In genomic region chr20:5919634-5920544, GRCh38 we compare ENCODE assay signal across 15 cellular contexts. TPM values are rescaled to one million over a fixed set of nuclear protein-coding genes. Genes with fewer than 3 reads are reported as not detected.
DNase-seq lines count a peak whose midpoint lies in the region; ATAC-seq, FAIRE-seq and TF ChIP-seq lines count a peak whose summit lies in the region.
"Had no signal": no experiment of that assay in that cellular context is flagged by ENCODE, and none has a peak within 500 bp of the region (broad histone marks: within the 10 kb centered on the region; RNA-seq: fewer than 3 reads in every experiment).

No MANE protein-coding gene starts in this region.

- H3K4me3 Mint-ChIP-seq in activated CD4-positive, alpha-beta T cell treated with anti-CD3 and anti-CD28 coated beads for 36 hours: no peak overlapping the region
- H3K4me3 Mint-ChIP-seq in astrocyte (ENCODE audit: unreplicated experiment): no peak overlapping the region

- no peaks in the 10 kb centered on the region for H3K36me3 ChIP-seq in astrocyte (ENCODE audit: insufficient read depth, low read length)
- H3K36me3 ChIP-seq: ascending aorta, prostate gland, tibial nerve had no signal

- no peaks in the 10 kb centered on the region for H3K9me3 ChIP-seq in astrocyte (ENCODE audit: insufficient read depth, low read depth, low read length)
- H3K9me3 ChIP-seq: ascending aorta, prostate gland, tibial nerve had no signal

- POLR2A ChIA-PET in activated CD4-positive, alpha-beta T cell treated with anti-CD3 and anti-CD28 coated beads for 36 hours (lab: Charles Lee): interaction anchor here (1.8 kb wide), 1 partner anchor 27 kb away, joined by 7 read pairs; no protein-coding TSS in a partner anchor

- H3K4me3 ChIP-seq in astrocyte (ENCODE audit: insufficient read depth, low read depth, low read length): no peak overlapping the region
- H3K4me3 ChIP-seq: ascending aorta, prostate gland, tibial nerve had no signal

- peak; percentile 54 for DNase-seq in activated CD4-positive, alpha-beta T cell treated with anti-CD3 and anti-CD28 coated beads for 36 hours
- no peak for DNase-seq in activated CD4-positive, alpha-beta T cell treated with anti-CD3 and anti-CD28 coated beads for 4 hours
- DNase-seq in HT1080 (ENCODE audit: low read depth): peak; percentile 43
- DNase-seq in astrocyte (ENCODE audit: low read depth): peak; percentile 2
- DNase-seq in kidney tubule cell (ENCODE audit: low spot score): peak; percentile 51
- no peak for DNase-seq in NCI-H2107 (lab: John Stamatoyannopoulos, UW)
- DNase-seq in COLO668 (lab: John Stamatoyannopoulos, UW; ENCODE audit: unreplicated experiment): no peak
- DNase-seq: activated CD4-positive, alpha-beta T cell treated with anti-CD3 and anti-CD28 coated beads, Interleukin-2, amount 50 U/mL, for 4 hours; NCI-H1092; NCI-H748 treated with DMSO at 0.1 percent for 48 hours had no signal

- no peak for TF ChIP-seq CTCF in astrocyte (IDR thresholded peaks at IDR 0.05; ENCODE audit: insufficient read depth, low read depth, low read length)

- H4K20me1 ChIP-seq in astrocyte (ENCODE audit: insufficient read depth, low read length): no peaks in the 10 kb centered on the region

- CTCF ChIA-PET in activated CD4-positive, alpha-beta T cell treated with anti-CD3 and anti-CD28 coated beads for 36 hours (lab: Charles Lee): interaction anchor here (1.3 to 1.7 kb wide), 2 partner anchors 26 to 363 kb away, joined by 3 to 4 read pairs; no protein-coding TSS in a partner anchor

- H3K27me3 ChIP-seq in astrocyte (ENCODE audit: insufficient read depth, low read length): peaks cover 3% of the 10 kb centered on the region
- H3K27me3 ChIP-seq: ascending aorta, tibial nerve had no signal

- H3K4me1 ChIP-seq in astrocyte (ENCODE audit: insufficient read depth, low read length): peaks cover 18% of the 10 kb centered on the region
- H3K4me1 ChIP-seq: ascending aorta, prostate gland, tibial nerve had no signal

- no peaks in the 10 kb centered on the region for H3K36me3 Mint-ChIP-seq in activated CD4-positive, alpha-beta T cell treated with anti-CD3 and anti-CD28 coated beads for 36 hours (ENCODE audit: low read depth)
- no peaks in the 10 kb centered on the region for H3K36me3 Mint-ChIP-seq in astrocyte (ENCODE audit: low read depth, unreplicated experiment)

- ATAC-seq in activated CD4-positive, alpha-beta T cell treated with anti-CD3 and anti-CD28 coated beads for 36 hours: peak; percentile 78
- ATAC-seq in GM19463 (IDR thresholded peaks at IDR 0.05; ENCODE audit: unreplicated experiment): no peak

- H3K9ac ChIP-seq in astrocyte (ENCODE audit: low read length): no peak overlapping the region

- peak overlapping the region; percentile 7 for H2AFZ ChIP-seq in astrocyte (ENCODE audit: low read depth, low read length)

- peak overlapping the region; percentile 85 for H3K4me2 ChIP-seq in astrocyte (ENCODE audit: low read length)

- intact Hi-C loops in activated CD4-positive, alpha-beta T cell treated with anti-CD3 and anti-CD28 coated beads for 36 hours (cut with DNase I, micrococcal nuclease): loop anchor here (1.0 to 2.0 kb wide), 3 partner anchors 30 to 77 kb away; partner anchors contain the start of genes MCM8 (in 1 of the 2) and TRMT6 (in 1 of the 2)

- peaks cover 19% of the 10 kb centered on the region for H3K4me1 Mint-ChIP-seq in activated CD4-positive, alpha-beta T cell treated with anti-CD3 and anti-CD28 coated beads for 36 hours
- peaks cover 27% of the 10 kb centered on the region for H3K4me1 Mint-ChIP-seq in astrocyte (ENCODE audit: low read depth, unreplicated experiment)

- peaks cover 10% of the 10 kb centered on the region for H3K27me3 Mint-ChIP-seq in activated CD4-positive, alpha-beta T cell treated with anti-CD3 and anti-CD28 coated beads for 36 hours
- H3K27me3 Mint-ChIP-seq in astrocyte (ENCODE audit: low read depth, unreplicated experiment): peaks cover 3% of the 10 kb centered on the region

- H3K79me2 ChIP-seq in astrocyte (ENCODE audit: insufficient read depth, low read length): no peaks in the 10 kb centered on the region

- no peaks in the 10 kb centered on the region for H3K9me3 Mint-ChIP-seq in activated CD4-positive, alpha-beta T cell treated with anti-CD3 and anti-CD28 coated beads for 36 hours (ENCODE audit: low read depth)
- H3K9me3 Mint-ChIP-seq in astrocyte (ENCODE audit: unreplicated experiment): peaks cover 4% of the 10 kb centered on the region

- no peak for FAIRE-seq in astrocyte (lab: Jason Lieb, UNC)
- FAIRE-seq: GM18507 had no signal

- no peak overlapping the region for H3K27ac Mint-ChIP-seq in activated CD4-positive, alpha-beta T cell treated with anti-CD3 and anti-CD28 coated beads for 36 hours
- peak overlapping the region; percentile 90 for H3K27ac Mint-ChIP-seq in astrocyte (ENCODE audit: unreplicated experiment)

- no peak overlapping the region for H3K27ac ChIP-seq in astrocyte (ENCODE audit: low read depth, low read length)
- H3K27ac ChIP-seq: ascending aorta, prostate gland, tibial nerve had no signal

RNA-seq across cellular contexts. Expression of gene CHGB, which starts 8.6 kb away (rescaled TPM):
- under 1 TPM in 1 of 2 experiments, not detected in 1; 0.09 TPM for total RNA-seq in activated CD4-positive, alpha-beta T cell treated with anti-CD3 and anti-CD28 coated beads for 36 hours
- total RNA-seq in HT1080 (2014; rRNA removed; shearing (Covaris generic)): 0.40 and 0.61 TPM in 2 replicates
- 0.76 and 0.90 TPM in 2 replicates for polyA plus RNA-seq in HT1080 (2015; cell fraction: cytosol; rRNA removed)
- polyA plus RNA-seq in HT1080 (2015; cell fraction: nucleus; rRNA removed): 1.1 and 2.1 TPM in 2 replicates
- total RNA-seq in astrocyte: 3.8 and 4.0 TPM in 2 replicates

RNA-seq across cellular contexts. Expression of gene TRMT6, which starts 30.4 kb away (rescaled TPM):
- 10 to 100 TPM; 20.9 to 27.3 TPM for total RNA-seq in activated CD4-positive, alpha-beta T cell treated with anti-CD3 and anti-CD28 coated beads for 36 hours
- 34.4 and 39.1 TPM in 2 replicates for total RNA-seq in HT1080 (2014; rRNA removed; shearing (Covaris generic))
- polyA plus RNA-seq in HT1080 (2015; cell fraction: cytosol; rRNA removed): 30.2 and 31.0 TPM in 2 replicates
- 32.2 and 34.4 TPM in 2 replicates for polyA plus RNA-seq in HT1080 (2015; cell fraction: nucleus; rRNA removed)
- 14.4 and 16.4 TPM in 2 replicates for total RNA-seq in astrocyte

RNA-seq across cellular contexts. Expression of gene MCM8, which starts 30.6 kb away (rescaled TPM):
- total RNA-seq in activated CD4-positive, alpha-beta T cell treated with anti-CD3 and anti-CD28 coated beads for 36 hours: 10 to 100 TPM; 42.5 to 45.4 TPM
- 26.6 and 29.0 TPM in 2 replicates for total RNA-seq in HT1080 (2014; rRNA removed; shearing (Covaris generic))
- 18.6 TPM in 2 replicates for polyA plus RNA-seq in HT1080 (2015; cell fraction: cytosol; rRNA removed)
- polyA plus RNA-seq in HT1080 (2015; cell fraction: nucleus; rRNA removed): 30.6 and 31.2 TPM in 2 replicates
- total RNA-seq in astrocyte: 5.0 and 5.7 TPM in 2 replicates

Comparison
In these comparisons a context has a peak if more than half of its experiments do, and no peak if none do; other contexts are left out.
1. DNase-seq: peak in activated CD4-positive, alpha-beta T cell treated with anti-CD3 and anti-CD28 coated beads for 36 hours (single experiment), HT1080 (single experiment), astrocyte (single experiment) and kidney tubule cell (single experiment); none in activated CD4-positive, alpha-beta T cell treated with anti-CD3 and anti-CD28 coated beads for 4 hours (0 of 2), NCI-H2107 (single experiment) and COLO668 (single experiment).